In genomic region chr11:212150-213100, GRCh38 we compare ENCODE assay signal across 1 cellular context.
TF ChIP-seq lines count a peak whose summit lies in the region.

No MANE protein-coding gene starts in this region.

TF ChIP-seq in GM12891, 5 proteins besides CTCF, POLR2A, EP300 and RAD21:
- TF ChIP-seq SPI1 (IDR thresholded peaks at IDR 0.05; ENCODE audit: low read depth, low read length) (no peak), TAF1 (IDR thresholded peaks at IDR 0.05; ENCODE audit: low read depth, low read length) (no peak), POLR2AphosphoS5 (IDR thresholded peaks at IDR 0.05; ENCODE audit: low read depth, low read length) (no peak), POU2F2 (IDR thresholded peaks at IDR 0.05; ENCODE audit: low read depth, low read length) (no peak), PAX5 (IDR thresholded peaks at IDR 0.05; ENCODE audit: insufficient read depth, low read length, severe bottlenecking) (no peak)
